ENCODE assay signal across 1 cellular context in genomic region chr12:53379389-53380103, GRCh38.
TF ChIP-seq lines count a peak whose summit lies in the region.

No MANE protein-coding gene starts in this region.

TF ChIP-seq in HepG2, 621 proteins besides CTCF, POLR2A, EP300 and RAD21 (continues in another document):
- TF ChIP-seq SNAPC2 (CRISPR knock-in tag; IDR thresholded peaks at IDR 0.05) (no peak), ZBTB10 (CRISPR knock-in tag; IDR thresholded peaks at IDR 0.05; ENCODE audit: borderline replicate concordance) (no peak), ZNF781 (CRISPR knock-in tag; IDR thresholded peaks at IDR 0.05; ENCODE audit: borderline replicate concordance, not compliant biosample characterization) (no peak), HOXA3 (CRISPR knock-in tag; IDR thresholded peaks at IDR 0.05) (peak; percentile 24; the same call in 1 of the 2 replicates), SP2 (CRISPR knock-in tag; IDR thresholded peaks at IDR 0.05) (peak; percentile 99), ISL2 (CRISPR knock-in tag; IDR thresholded peaks at IDR 0.05) (no peak), ZNF616 (CRISPR knock-in tag; IDR thresholded peaks at IDR 0.05; ENCODE audit: low read depth) (no peak), RFX3 (CRISPR knock-in tag; IDR thresholded peaks at IDR 0.05) (no peak), ZNF326 (CRISPR knock-in tag; IDR thresholded peaks at IDR 0.05; ENCODE audit: borderline replicate concordance) (no peak), MATR3 (CRISPR knock-in tag; IDR thresholded peaks at IDR 0.05) (no peak), GMEB2 (CRISPR knock-in tag; IDR thresholded peaks at IDR 0.05; ENCODE audit: low read depth) (0 out of 2 replicates have a peak, but pooled peaks have one; percentile 22), ZNF3 (CRISPR knock-in tag; IDR thresholded peaks at IDR 0.05) (no peak), HHEX (CRISPR knock-in tag; IDR thresholded peaks at IDR 0.05) (no peak), HNF1A (IDR thresholded peaks at IDR 0.05; ENCODE audit: low read depth) (no peak), HNF1A (CRISPR knock-in tag; IDR thresholded peaks at IDR 0.05; ENCODE audit: borderline replicate concordance) (no peak), SIN3B (IDR thresholded peaks at IDR 0.05; ENCODE audit: low read length) (no peak), ZNF629 (CRISPR knock-in tag; conservative IDR thresholded peaks at IDR 0.05) (no peak), RARA (CRISPR knock-in tag; IDR thresholded peaks at IDR 0.05) (no peak), FOXK2 (IDR thresholded peaks at IDR 0.05) (peak; percentile 68), SALL1 (CRISPR knock-in tag; IDR thresholded peaks at IDR 0.05) (0 out of 2 replicates have a peak, but pooled peaks have one; percentile 21), RBM39 (IDR thresholded peaks at IDR 0.05; ENCODE audit: low read depth, low read length, poor library complexity, severe bottlenecking) (no peak), ZBTB26 (CRISPR knock-in tag; IDR thresholded peaks at IDR 0.05; ENCODE audit: borderline replicate concordance) (no peak), ZZZ3 (CRISPR knock-in tag; IDR thresholded peaks at IDR 0.05; ENCODE audit: borderline replicate concordance) (no peak), ZNF674 (CRISPR knock-in tag; IDR thresholded peaks at IDR 0.05; ENCODE audit: low read depth) (no peak), ZNF343 (CRISPR knock-in tag; IDR thresholded peaks at IDR 0.05) (no peak), CEBPG (CRISPR knock-in tag; IDR thresholded peaks at IDR 0.05) (no peak), TAF1 (CRISPR knock-in tag; IDR thresholded peaks at IDR 0.05) (peak; percentile 15; the same call in 1 of the 2 replicates), ZNF276 (CRISPR knock-in tag; IDR thresholded peaks at IDR 0.05; ENCODE audit: low read depth) (no peak), MAFG (CRISPR knock-in tag; IDR thresholded peaks at IDR 0.05) (no peak), ZNF883 (CRISPR knock-in tag; IDR thresholded peaks at IDR 0.05; ENCODE audit: not compliant biosample characterization) (no peak), FOSL2 (CRISPR knock-in tag; IDR thresholded peaks at IDR 0.05) (peak; percentile 28; the same call in 1 of the 2 replicates), AKAP8 (CRISPR knock-in tag; IDR thresholded peaks at IDR 0.05) (no peak), RARG (CRISPR knock-in tag; IDR thresholded peaks at IDR 0.05; ENCODE audit: low read depth) (no peak), ZBTB46 (CRISPR knock-in tag; IDR thresholded peaks at IDR 0.05; ENCODE audit: borderline replicate concordance) (no peak), ZMYM3 (CRISPR knock-in tag; IDR thresholded peaks at IDR 0.05) (no peak), PHF21A (CRISPR knock-in tag; IDR thresholded peaks at IDR 0.05) (peak; percentile 67; the same call in 1 of the 2 replicates), FOXM1 (CRISPR knock-in tag; IDR thresholded peaks at IDR 0.05) (no peak), ZNF17 (CRISPR knock-in tag; IDR thresholded peaks at IDR 0.05) (no peak), ZNF367 (CRISPR knock-in tag; IDR thresholded peaks at IDR 0.05; ENCODE audit: borderline replicate concordance) (no peak), SPEN (CRISPR knock-in tag; IDR thresholded peaks at IDR 0.05; ENCODE audit: low read depth) (no peak), ZNF24 (IDR thresholded peaks at IDR 0.05) (no peak), ZNF256 (CRISPR knock-in tag; conservative IDR thresholded peaks at IDR 0.05) (no peak), HOXA9 (CRISPR knock-in tag; IDR thresholded peaks at IDR 0.05; ENCODE audit: borderline replicate concordance) (no peak), CENPBD1 (CRISPR knock-in tag; IDR thresholded peaks at IDR 0.05; ENCODE audit: borderline replicate concordance, low read depth) (no peak), ZBTB25 (CRISPR knock-in tag; IDR thresholded peaks at IDR 0.05) (peak; percentile 5), JUN (CRISPR knock-in tag; IDR thresholded peaks at IDR 0.05) (no peak), XBP1 (CRISPR knock-in tag; IDR thresholded peaks at IDR 0.05) (no peak), PHF8 (CRISPR knock-in tag; IDR thresholded peaks at IDR 0.05) (peak; percentile 48), TBX3 (IDR thresholded peaks at IDR 0.05; ENCODE audit: borderline replicate concordance) (peak; percentile 80; the same call in 1 of the 2 replicates), JUND (CRISPR knock-in tag; IDR thresholded peaks at IDR 0.05) (no peak), MXD4 (CRISPR knock-in tag; IDR thresholded peaks at IDR 0.05) (no peak), MYC (CRISPR knock-in tag; IDR thresholded peaks at IDR 0.05; ENCODE audit: borderline replicate concordance) (no peak), MTA1 (CRISPR knock-in tag; IDR thresholded peaks at IDR 0.05; ENCODE audit: borderline replicate concordance) (no peak), DPF2 (CRISPR knock-in tag; IDR thresholded peaks at IDR 0.05; ENCODE audit: borderline replicate concordance, low read depth) (no peak), CHD2 (IDR thresholded peaks at IDR 0.05; ENCODE audit: low read depth, low read length) (peak; percentile 71), MED8 (CRISPR knock-in tag; IDR thresholded peaks at IDR 0.05; ENCODE audit: insufficient replicate concordance) (no peak), ZNF713 (CRISPR knock-in tag; IDR thresholded peaks at IDR 0.05) (no peak), NR1H2 (CRISPR knock-in tag; IDR thresholded peaks at IDR 0.05; ENCODE audit: borderline replicate concordance, low read depth) (no peak), ZNF770 (CRISPR knock-in tag; IDR thresholded peaks at IDR 0.05) (no peak), ZSCAN29 (CRISPR knock-in tag; conservative IDR thresholded peaks at IDR 0.05) (no peak)
